ENCODE assay signal across 1 cellular context in genomic region chr1:209103135-209103534, GRCh38.
TF ChIP-seq lines count a peak whose summit lies in the region.

No MANE protein-coding gene starts in this region.

TF ChIP-seq in GM23338, 12 proteins besides CTCF, POLR2A, EP300 and RAD21 (continued from another document):
- no peak for TF ChIP-seq ETS1 (IDR thresholded peaks at IDR 0.05)
- TF ChIP-seq JUNB (IDR thresholded peaks at IDR 0.05; ENCODE audit: unreplicated experiment), result no peak
